8 cellular contexts compared by ENCODE assay signal in the genomic region with DNA sequence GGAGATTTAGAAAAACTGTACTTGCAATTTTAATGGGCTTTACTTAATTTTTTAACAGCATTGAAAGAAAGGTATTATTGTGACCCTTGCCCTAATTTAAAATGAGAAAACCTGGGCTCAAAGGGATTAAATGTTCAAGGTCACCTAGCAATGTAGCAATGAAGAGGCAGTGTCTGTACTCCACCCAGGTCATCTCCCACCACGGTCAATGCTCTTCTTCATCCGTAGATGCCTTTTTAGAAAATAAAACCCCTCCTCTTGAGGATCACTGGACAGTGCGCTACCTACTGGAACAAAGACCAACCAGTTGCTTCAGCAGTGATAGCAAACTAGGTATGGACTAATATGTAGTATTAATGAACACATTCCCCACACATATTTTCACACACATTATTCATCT. TPM values are rescaled to one million over a fixed set of nuclear protein-coding genes. Genes with fewer than 3 reads are reported as not detected.
"Had no signal": no experiment of that assay in that cellular context is flagged by ENCODE, and none has a peak within 500 bp of the region (broad histone marks: within the 10 kb centered on the region; RNA-seq: fewer than 3 reads in every experiment).

No MANE protein-coding gene starts in this region.

- H3K9ac ChIP-seq: KMS-11 had no signal

- H3K27ac ChIP-seq: HL-60, KMS-11 had no signal

- DNase-seq: GOT3, H9, HCEC 1CT, KBM-7 had no signal

- H3K4me1 Mint-ChIP-seq: IgD-negative memory B cell had no signal

- H3K4me3 Mint-ChIP-seq: H9, IgD-negative memory B cell had no signal

- H3K4me2 ChIP-seq: KMS-11 had no signal

- H3K27me3 Mint-ChIP-seq: IgD-negative memory B cell had no signal

- H3K27ac Mint-ChIP-seq: IgD-negative memory B cell had no signal

- H3K36me3 Mint-ChIP-seq: IgD-negative memory B cell had no signal

RNA-seq across cellular contexts. Expression of a gene that starts 29.8 kb away (rescaled TPM):
- total RNA-seq: HT1080 had no signal
- polyA plus RNA-seq: IgD-negative memory B cell had no signal
